In the genomic region with DNA sequence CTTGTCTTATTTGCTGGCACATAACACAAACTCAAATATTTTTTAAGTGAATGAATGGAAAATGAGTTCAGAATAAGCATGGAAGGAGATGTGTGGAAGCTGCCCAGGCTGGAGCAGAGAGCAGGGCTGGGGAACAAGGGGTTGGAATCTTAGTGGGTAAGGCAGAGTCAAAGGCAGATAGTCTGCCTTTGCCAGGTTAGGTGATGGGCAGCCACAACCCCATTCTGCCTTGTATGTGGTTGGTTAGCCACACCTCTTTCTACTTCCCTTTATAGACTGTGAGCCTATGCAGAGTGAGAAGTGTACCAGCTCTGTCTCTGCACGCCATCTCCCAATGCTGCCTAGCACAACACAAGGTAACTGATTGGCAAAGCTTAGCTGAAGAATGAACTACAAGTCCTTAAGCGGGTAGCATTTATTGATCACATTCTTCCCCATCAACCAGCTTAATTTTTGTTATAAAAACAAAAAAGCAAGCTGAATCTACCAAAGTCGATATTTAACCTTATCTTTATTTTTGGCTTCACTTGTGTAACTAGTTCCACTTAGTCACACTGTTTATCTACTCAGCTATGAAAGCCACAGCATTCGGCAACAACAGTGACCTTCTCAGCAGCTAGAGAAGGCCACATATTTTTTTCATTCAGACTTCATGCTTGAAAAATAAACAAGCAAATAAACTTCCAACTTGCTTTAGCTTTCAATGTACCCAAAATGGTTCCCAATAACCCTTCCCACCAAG, we compare ENCODE assay signal across 8 cellular contexts.
A peak's percentile ranks its signal among the peaks of the same experiment; 100 is the strongest.
DNase-seq lines count a peak whose midpoint lies in the region; ATAC-seq and TF ChIP-seq lines count a peak whose summit lies in the region.

No MANE protein-coding gene starts in this region.

- no peaks in the 10 kb centered on the region for H3K79me2 ChIP-seq in neural progenitor cell (ENCODE audit: low read depth)

- H2AFZ ChIP-seq in neural progenitor cell (replicated peaks): no peak overlapping the region

- no peaks in the 10 kb centered on the region for H4K20me1 ChIP-seq in neural progenitor cell (ENCODE audit: low read depth)

- DNase-seq in T-helper 1 cell (peak in 3 of 5 donors; percentile 3 to 53 (median 5)), body of pancreas (peak; percentile 20 to 70 (median 46)), NCI-H345 (lab: John Stamatoyannopoulos, UW) (no peak), NCI-H2171 treated with DMSO at 0.1 percent for 48 hours (lab: John Stamatoyannopoulos, UW) (no peak), neural progenitor cell (ENCODE audit: low spot score) (no peak)

- no peaks in the 10 kb centered on the region for H3F3A ChIP-seq in neural progenitor cell (ENCODE audit: low read depth)

- H3K9ac ChIP-seq in skeletal muscle tissue (ENCODE audit: low read depth in 1 of 3, low read length in 3 of 3) (no peak overlapping the region), neural progenitor cell (no peak overlapping the region)

- no peaks in the 10 kb centered on the region for H3K27me3 ChIP-seq in body of pancreas
- H3K27me3 ChIP-seq in skeletal muscle tissue (ENCODE audit: control insufficient read depth in 3 of 3, insufficient read depth in 3 of 3, low read length in 3 of 3): no peaks in the 10 kb centered on the region
- H3K27me3 ChIP-seq in neural progenitor cell: no peaks in the 10 kb centered on the region

- TF ChIP-seq CTCF in body of pancreas (IDR thresholded peaks at IDR 0.05) (no peak), neural progenitor cell (IDR thresholded peaks at IDR 0.05) (no peak)

- no peak overlapping the region for H3K4me2 ChIP-seq in neural progenitor cell

- H3K4me3 Mint-ChIP-seq in neural progenitor cell: no peak overlapping the region

- H3K4me1 ChIP-seq in body of pancreas (peaks cover 52% of the 10 kb centered on the region), skeletal muscle tissue (ENCODE audit: control insufficient read depth in 3 of 3, insufficient read depth in 3 of 3, low read length in 3 of 3) (peaks cover 0 to 6% (median 4%) of the 10 kb centered on the region in 3 donors), neural progenitor cell (peaks cover 6% of the 10 kb centered on the region)

- no peak overlapping the region for H3K27ac Mint-ChIP-seq in neural progenitor cell

- WGBS in body of pancreas, 2 donors: 9 to 12% methylated on average over 4 of the region's 4 CpGs

- ATAC-seq in GM19025 (IDR thresholded peaks at IDR 0.05; ENCODE audit: low read depth, unreplicated experiment) (peak; percentile 99), HG03025 (IDR thresholded peaks at IDR 0.05; ENCODE audit: low FRiP score, unreplicated experiment) (peak; percentile 99), body of pancreas (peak; percentile 82)

- H3K36me3 Mint-ChIP-seq in neural progenitor cell: peaks cover 5% of the 10 kb centered on the region

- peak in 1 of 3 donors; percentile 27 for TF ChIP-seq POLR2A in body of pancreas (IDR thresholded peaks at IDR 0.05)

- no peaks in the 10 kb centered on the region for H3K9me3 Mint-ChIP-seq in neural progenitor cell

- intact Hi-C loops in body of pancreas (cut with DNase I): no loop called here

- no peaks in the 10 kb centered on the region for H3K4me1 Mint-ChIP-seq in neural progenitor cell

- no peaks in the 10 kb centered on the region for H3K9me3 ChIP-seq in body of pancreas
- H3K9me3 ChIP-seq in skeletal muscle tissue (ENCODE audit: control insufficient read depth in 3 of 3, low read length in 3 of 3): no peaks in the 10 kb centered on the region
- no peaks in the 10 kb centered on the region for H3K9me3 ChIP-seq in neural progenitor cell (ENCODE audit: low read depth)

- H3K27me3 Mint-ChIP-seq in neural progenitor cell (ENCODE audit: insufficient read depth, low read depth): peaks cover 2% of the 10 kb centered on the region

- H3K4me3 ChIP-seq in body of pancreas (no peak overlapping the region), skeletal muscle tissue (ENCODE audit: low read length in 3 of 3) (no peak overlapping the region), neural progenitor cell (no peak overlapping the region)

- peak overlapping the region; percentile 70 to 84 (median 74) for H3K27ac ChIP-seq in body of pancreas
- peak overlapping the region; percentile 19 for H3K27ac ChIP-seq in skeletal muscle tissue (ENCODE audit: low read depth, low read length)
- no peak overlapping the region for H3K27ac ChIP-seq in neural progenitor cell

- H3K36me3 ChIP-seq in body of pancreas (replicated peaks in 1 of 2; ENCODE audit: insufficient read depth in 1 of 2, low read depth in 2 of 2) (no peaks in the 10 kb centered on the region), skeletal muscle tissue (ENCODE audit: control insufficient read depth in 3 of 3, insufficient read depth in 3 of 3, low read length in 3 of 3) (no peaks in the 10 kb centered on the region), neural progenitor cell (no peaks in the 10 kb centered on the region)

Comparison
In these comparisons a context has a peak if more than half of its experiments do, and no peak if none do; other contexts are left out.
1. DNase-seq: peak in T-helper 1 cell (3 of 5) and body of pancreas (4 of 4); none in NCI-H345 (single experiment), NCI-H2171 treated with DMSO at 0.1 percent for 48 hours (single experiment) and neural progenitor cell (single experiment).
2. Peak in every context shown above with its lines, with median percentiles within 50 percentile points of each other: ATAC-seq.